ENCODE assay signal across 25 cellular contexts in the genomic region with DNA sequence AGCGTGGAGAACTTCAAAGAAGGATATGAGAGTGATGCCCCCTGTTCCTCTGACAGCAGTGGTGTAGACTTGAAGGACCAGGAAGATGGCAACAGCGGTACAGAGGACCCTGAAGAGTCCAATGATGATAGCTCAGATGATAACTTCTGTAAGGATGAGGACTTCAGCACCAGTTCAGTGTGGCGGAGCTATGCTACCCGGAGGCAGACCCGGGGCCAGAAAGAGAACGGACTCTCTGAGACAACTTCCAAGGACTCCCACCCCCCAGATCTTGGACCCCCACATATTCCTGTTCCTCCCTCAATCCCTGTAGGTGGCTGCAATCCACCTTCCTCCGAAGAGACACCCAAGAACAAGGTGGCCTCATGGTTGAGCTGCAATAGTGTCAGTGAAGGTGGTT. TPM values are rescaled to one million over a fixed set of nuclear protein-coding genes. Genes with fewer than 3 reads are reported as not detected.
"Had no signal": no experiment of that assay in that cellular context is flagged by ENCODE, and none has a peak within 500 bp of the region (broad histone marks: within the 10 kb centered on the region; RNA-seq: fewer than 3 reads in every experiment).

No MANE protein-coding gene starts in this region.

- H3K27me3 ChIP-seq: esophagus muscularis mucosa, gastroesophageal sphincter, heart left ventricle, right atrium auricular region, thyroid gland had no signal

- H3K4me1 ChIP-seq: esophagus muscularis mucosa, gastroesophageal sphincter, psoas muscle, right atrium auricular region, thyroid gland had no signal

- ATAC-seq: gastroesophageal sphincter; heart left ventricle; natural killer cell treated with Interleukin-12 subunit alpha and Interleukin-12 subunit beta and Interleukin-15 and Interleukin-18, amount 100 ng/mL, for 72 hours; psoas muscle; T-helper 17 cell had no signal

- H3K9me3 ChIP-seq: esophagus muscularis mucosa, gastroesophageal sphincter, heart left ventricle, psoas muscle, right atrium auricular region, thyroid gland had no signal

- H3K4me1 Mint-ChIP-seq: brain had no signal

- H3K27ac Mint-ChIP-seq: natural killer cell treated with Interleukin-12 subunit alpha and Interleukin-12 subunit beta and Interleukin-15 and Interleukin-18, amount 100 ng/mL, for 72 hours; stimulated activated naive CD8-positive, alpha-beta T cell treated with anti-CD3 and anti-CD28 coated beads, Interleukin-15, Interleukin-2, amounts not matched to agents 100 ng/mL and 50 ng/mL, for 24 hours; T-helper 17 cell had no signal

- H3K9me3 Mint-ChIP-seq: brain; natural killer cell treated with Interleukin-12 subunit alpha and Interleukin-12 subunit beta and Interleukin-15 and Interleukin-18, amount 100 ng/mL, for 72 hours; stimulated activated naive CD8-positive, alpha-beta T cell treated with anti-CD3 and anti-CD28 coated beads, Interleukin-15, Interleukin-2, amounts not matched to agents 100 ng/mL and 50 ng/mL, for 24 hours had no signal

- DNase-seq: activated CD4-positive, alpha-beta T cell treated with anti-CD3 and anti-CD28 coated beads, Interleukin-2, amount 50 U/mL, for 1 hour; activated CD4-positive, CD25-positive, alpha-beta regulatory T cell; activated CD8-positive, alpha-beta memory T cell treated with anti-CD3 and anti-CD28 coated beads for 24 hours; activated CD8-positive, alpha-beta memory T cell treated with anti-CD3 and anti-CD28 coated beads, Interleukin-2, amount 50 U/mL, for 4 hours; activated naive CD4-positive, alpha-beta T cell treated with Interleukin-2 at 50 U/mL for 16 hours; activated T-cell treated with anti-CD3 and anti-CD28 coated beads, Interleukin-2, amount 50 U/mL, for 48 hours; anterior cingulate cortex; dermis blood vessel endothelial cell; effector CD8-positive, alpha-beta T cell; heart left ventricle; psoas muscle; stimulated activated CD4-positive, alpha-beta T cell treated with anti-CD3 and anti-CD28 coated beads, Interleukin-12 subunit alpha, Interleukin-12 subunit beta, amount 100 ng/mL, for 4 hours; stimulated activated CD4-positive, alpha-beta T cell treated with anti-CD3 and anti-CD28 coated beads, Interleukin-4, amount 100 ng/mL, for 4 hours; substantia nigra; SW 1271; T-helper 17 cell; thyroid gland had no signal

- H3K27me3 Mint-ChIP-seq: brain; natural killer cell treated with Interleukin-12 subunit alpha and Interleukin-12 subunit beta and Interleukin-15 and Interleukin-18, amount 100 ng/mL, for 72 hours; stimulated activated naive CD8-positive, alpha-beta T cell treated with anti-CD3 and anti-CD28 coated beads, Interleukin-15, Interleukin-2, amounts not matched to agents 100 ng/mL and 50 ng/mL, for 24 hours; T-helper 17 cell had no signal

- H3K4me3 Mint-ChIP-seq: brain; natural killer cell treated with Interleukin-12 subunit alpha and Interleukin-12 subunit beta and Interleukin-15 and Interleukin-18, amount 100 ng/mL, for 72 hours; stimulated activated naive CD8-positive, alpha-beta T cell treated with anti-CD3 and anti-CD28 coated beads, Interleukin-15, Interleukin-2, amounts not matched to agents 100 ng/mL and 50 ng/mL, for 24 hours; T-helper 17 cell had no signal

- H3K27ac ChIP-seq: esophagus muscularis mucosa, gastroesophageal sphincter, heart left ventricle, psoas muscle, right atrium auricular region, thyroid gland had no signal

- H3K4me3 ChIP-seq: esophagus muscularis mucosa, gastroesophageal sphincter, heart left ventricle, psoas muscle, right atrium auricular region, thyroid gland had no signal

RNA-seq across cellular contexts. Expression of a gene that starts 21.4 kb away (rescaled TPM):
- total RNA-seq: dermis blood vessel endothelial cell; endothelial cell of umbilical vein; natural killer cell treated with Interleukin-12 subunit alpha and Interleukin-12 subunit beta and Interleukin-15 and Interleukin-18, amount 100 ng/mL, for 72 hours; osteocyte; psoas muscle had no signal
- polyA plus RNA-seq: endothelial cell of umbilical vein had no signal
